In genomic region chrX:150508018-150508417, GRCh38 we compare ENCODE assay signal across 11 cellular contexts.
DNase-seq lines count a peak whose midpoint lies in the region; ATAC-seq lines count a peak whose summit lies in the region.
"Had no signal": no experiment of that assay in that cellular context is flagged by ENCODE, and none has a peak within 500 bp of the region (broad histone marks: within the 10 kb centered on the region; RNA-seq: fewer than 3 reads in every experiment).

No MANE protein-coding gene starts in this region.

- peaks cover 0 to 7% (median 2%) of the 10 kb centered on the region in 3 donors for H3K27me3 Mint-ChIP-seq in immature natural killer cell (ENCODE audit: low read depth in 3 of 3)

- DNase-seq in cerebellar cortex (ENCODE audit: low spot score) (peak; percentile 23), left lobe of liver (ENCODE audit: low spot score) (no peak), NCI-H524 (lab: John Stamatoyannopoulos, UW) (no peak), immature natural killer cell (no peak)
- DNase-seq: activated effector memory CD4-positive, alpha-beta T cell treated with anti-CD3 and anti-CD28 coated beads, Interleukin-2, amount 50 U/mL, for 16 hours; NCI-H2081 had no signal

- H3K4me3 ChIP-seq in skeletal muscle satellite cell (ENCODE audit: low read length) = peak overlapping the region; percentile 47

- no peaks in the 10 kb centered on the region for H3K4me1 Mint-ChIP-seq in immature natural killer cell

- H3K4me2 ChIP-seq in skeletal muscle satellite cell (ENCODE audit: low read length) = peak overlapping the region; percentile 66

- H3K27me3 ChIP-seq in skeletal muscle satellite cell (ENCODE audit: control insufficient read depth, insufficient read depth, low read length) = no peaks in the 10 kb centered on the region

- H3K4me1 ChIP-seq in ES-I3 (ENCODE audit: insufficient read depth, low read length) (peaks cover 59% of the 10 kb centered on the region), skeletal muscle satellite cell (ENCODE audit: control insufficient read depth, insufficient read depth, low read length) (peaks cover 37% of the 10 kb centered on the region)

- H3K9me3 ChIP-seq in ES-I3 (ENCODE audit: control insufficient read depth, insufficient read depth, low read length) (no peaks in the 10 kb centered on the region), skeletal muscle satellite cell (replicated peaks; ENCODE audit: low read length) (no peaks in the 10 kb centered on the region)

- peak overlapping the region; percentile 30 for H3K9ac ChIP-seq in ES-I3 (ENCODE audit: low read depth, low read length)
- peak overlapping the region; percentile 52 for H3K9ac ChIP-seq in skeletal muscle satellite cell (ENCODE audit: low read depth, low read length)

- H3K4me3 Mint-ChIP-seq in immature natural killer cell = no peak overlapping the region
- H3K4me3 Mint-ChIP-seq: T-helper 1 cell treated with Interleukin-12 subunit alpha and Interleukin-12 subunit beta and Interleukin-4 antibody, amounts not matched to agents 30 μg/mL and 1 μg/mL, for 36 hours had no signal

- H3K36me3 ChIP-seq in ES-I3 (ENCODE audit: insufficient read depth, low read length) (no peaks in the 10 kb centered on the region), skeletal muscle satellite cell (ENCODE audit: insufficient read depth, low read length) (no peaks in the 10 kb centered on the region)

- H3K9me3 Mint-ChIP-seq in immature natural killer cell = no peaks in the 10 kb centered on the region
- H3K9me3 Mint-ChIP-seq: T-helper 1 cell treated with Interleukin-12 subunit alpha and Interleukin-12 subunit beta and Interleukin-4 antibody, amounts not matched to agents 30 μg/mL and 1 μg/mL, for 36 hours had no signal

- H3K27ac Mint-ChIP-seq in immature natural killer cell = no peak overlapping the region
- H3K27ac Mint-ChIP-seq: T-helper 1 cell treated with Interleukin-12 subunit alpha and Interleukin-12 subunit beta and Interleukin-4 antibody, amounts not matched to agents 30 μg/mL and 1 μg/mL, for 36 hours had no signal

- no peaks in the 10 kb centered on the region for H3K36me3 Mint-ChIP-seq in immature natural killer cell

- ATAC-seq in left lobe of liver = peak; percentile 17
- ATAC-seq in HG03460 (IDR thresholded peaks at IDR 0.05; ENCODE audit: unreplicated experiment) = no peak
- no peak for ATAC-seq in HG03520 (IDR thresholded peaks at IDR 0.05; ENCODE audit: unreplicated experiment)
